Comparison of ENCODE assay signal across 20 cellular contexts in the genomic region with DNA sequence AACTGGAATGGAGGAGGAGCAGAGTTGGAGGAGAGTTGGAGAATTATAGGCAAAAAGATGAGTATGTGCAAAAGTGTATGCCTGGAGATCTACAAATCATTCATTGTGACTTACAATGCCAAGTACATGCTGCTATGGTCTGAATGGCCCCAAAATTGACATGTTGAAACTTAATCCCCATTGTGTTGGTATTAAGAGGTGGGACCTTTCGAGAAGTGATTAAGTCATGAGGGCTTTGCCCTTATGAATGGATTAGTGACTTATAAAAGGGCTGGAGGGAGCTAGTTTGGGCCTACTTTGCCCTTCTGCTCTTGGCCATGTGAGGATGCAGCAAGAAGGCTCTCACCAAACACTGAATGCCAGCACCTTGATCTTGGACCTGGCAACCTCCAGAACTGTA.
"Had no signal": no experiment of that assay in that cellular context is flagged by ENCODE, and none has a peak within 500 bp of the region (broad histone marks: within the 10 kb centered on the region; RNA-seq: fewer than 3 reads in every experiment).

No MANE protein-coding gene starts in this region.

- H3K27me3 ChIP-seq: MG63, SJSA1 had no signal

- ATAC-seq: HepG2, T-cell had no signal

- H3K36me3 Mint-ChIP-seq: T-cell had no signal

- H3K4me1 ChIP-seq: SJSA1 had no signal

- H3K4me3 ChIP-seq: MG63, SJSA1, SK-N-MC had no signal

- H3K4me3 Mint-ChIP-seq: T-cell had no signal

- H3K9me3 Mint-ChIP-seq: T-cell had no signal

- H3K9me3 ChIP-seq: MG63, SJSA1 had no signal

- H3K36me3 ChIP-seq: MG63, SJSA1 had no signal

- DNase-seq: IMR-90, Karpas-422, KG1, MG63, NCI-H1092, NCI-H1105 treated with DMSO at 0.1 percent for 48 hours, NCI-H1436, NCI-H187, NCI-H2029, NCI-H2081 treated with DMSO at 0.1 percent for 48 hours, NCI-H2227 treated with DMSO at 0.1 percent for 48 hours, NCI-H526, Right ventricle myocardium superior, RPMI8226, SIG-M5, SW 1271, T-cell had no signal

- H3K27me3 Mint-ChIP-seq: T-cell had no signal

- H3K27ac ChIP-seq: SJSA1, SK-N-MC had no signal

- H3K27ac Mint-ChIP-seq: T-cell had no signal
